Comparison of ENCODE assay signal across 8 cellular contexts in the genomic region with DNA sequence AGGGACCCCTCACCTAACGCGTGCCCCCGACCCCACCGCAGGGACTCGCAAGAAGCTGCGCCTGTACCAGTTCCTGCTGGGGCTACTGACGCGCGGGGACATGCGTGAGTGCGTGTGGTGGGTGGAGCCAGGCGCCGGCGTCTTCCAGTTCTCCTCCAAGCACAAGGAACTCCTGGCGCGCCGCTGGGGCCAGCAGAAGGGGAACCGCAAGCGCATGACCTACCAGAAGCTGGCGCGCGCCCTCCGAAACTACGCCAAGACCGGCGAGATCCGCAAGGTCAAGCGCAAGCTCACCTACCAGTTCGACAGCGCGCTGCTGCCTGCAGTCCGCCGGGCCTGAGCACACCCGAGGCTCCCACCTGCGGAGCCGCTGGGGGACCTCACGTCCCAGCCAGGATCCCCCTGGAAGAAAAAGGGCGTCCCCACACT. TPM values are rescaled to one million over a fixed set of nuclear protein-coding genes. Genes with fewer than 3 reads are reported as not detected.
DNase-seq lines count a peak whose midpoint lies in the region; ATAC-seq, FAIRE-seq and TF ChIP-seq lines count a peak whose summit lies in the region.

No MANE protein-coding gene starts in this region.

- no CpG with 5 or more reads among the region's 38 CpGs for WGBS in suprapubic skin

- ATAC-seq in memory B cell (ENCODE audit: low read depth) (peak; percentile 44), HG02981 (IDR thresholded peaks at IDR 0.05; ENCODE audit: unreplicated experiment) (no peak)

- DNase-seq in GM12891 (ENCODE audit: insufficient read length, low spot score): no peak
- peak; percentile 4 for DNase-seq in effector CD8-positive, alpha-beta T cell (lab: John Stamatoyannopoulos, UW)
- peak; percentile 69 to 72 for DNase-seq in memory B cell (ENCODE audit: low spot score in 2 of 2)
- DNase-seq in suprapubic skin (ENCODE audit: low spot score in 2 of 2): peak; percentile 89 to 92
- no peak for DNase-seq in DMS153 treated with DMSO at 0.1 percent for 48 hours (lab: John Stamatoyannopoulos, UW; ENCODE audit: unreplicated experiment)
- no peak for DNase-seq in HEK293T (ENCODE audit: extremely low spot score)

- POLR2A ChIA-PET in HEK293T (lab: Yijun Ruan, JAX): no interaction called here

- H3F3A ChIP-seq in SU-DHL-6 (ENCODE audit: insufficient read depth): peaks cover 53% of the 10 kb centered on the region

- H3K4me3 ChIP-seq in SU-DHL-6 (ENCODE audit: insufficient read depth, low read length, poor library complexity, severe bottlenecking) (no peak overlapping the region), suprapubic skin (peak overlapping the region; percentile 39)

- peak overlapping the region; percentile 18 for H3K4me2 ChIP-seq in SU-DHL-6 (ENCODE audit: low read depth, low read length, poor library complexity, severe bottlenecking)

- H3K9ac ChIP-seq in SU-DHL-6 (ENCODE audit: low read length): peak overlapping the region; percentile 20; the same call in 1 of the 2 replicates

- H3K79me2 ChIP-seq in SU-DHL-6 (ENCODE audit: insufficient read depth, low read length): no peaks in the 10 kb centered on the region

- H3K27ac ChIP-seq in SU-DHL-6 (ENCODE audit: low read depth, low read length) (peak overlapping the region; percentile 71), suprapubic skin (peak overlapping the region; percentile 31)

- H3K9me2 ChIP-seq in SU-DHL-6 (replicated peaks; ENCODE audit: insufficient read depth, low read length): no peaks in the 10 kb centered on the region

- TF ChIP-seq EP300 in suprapubic skin (IDR thresholded peaks at IDR 0.05): no peak

- CTCF ChIA-PET in HEK293T (lab: Yijun Ruan, JAX): no interaction called here

- no peaks in the 10 kb centered on the region for H3K27me3 Mint-ChIP-seq in memory B cell

- TF ChIP-seq POLR2A in GM12891 (IDR thresholded peaks at IDR 0.05; ENCODE audit: low read depth, low read length): no peak
- TF ChIP-seq POLR2A in suprapubic skin (IDR thresholded peaks at IDR 0.05): peak in 1 of 2 donors; percentile 29

- FAIRE-seq in GM12891 (lab: Jason Lieb, UNC): peak; percentile 79

- no peak overlapping the region for H2AFZ ChIP-seq in SU-DHL-6 (ENCODE audit: low read depth, low read length, severe bottlenecking)

- H3K27me3 ChIP-seq in SU-DHL-6 (ENCODE audit: low read length) (no peaks in the 10 kb centered on the region), suprapubic skin (peaks cover 13% of the 10 kb centered on the region)

- H3K9me3 Mint-ChIP-seq in memory B cell: no peaks in the 10 kb centered on the region

- H3K4me3 Mint-ChIP-seq in memory B cell: peak overlapping the region; percentile 11

- H3K36me3 ChIP-seq in SU-DHL-6 (ENCODE audit: low read length) (peaks cover 6% of the 10 kb centered on the region; the same call in 1 of the 2 replicates), suprapubic skin (no peaks in the 10 kb centered on the region)

- no peak for TF ChIP-seq CTCF in SU-DHL-6 (IDR thresholded peaks at IDR 0.05; ENCODE audit: insufficient read depth, low read length, poor library complexity, severe bottlenecking)
- TF ChIP-seq CTCF in suprapubic skin (IDR thresholded peaks at IDR 0.05): no peak

- peaks cover 13% of the 10 kb centered on the region for H3K36me3 Mint-ChIP-seq in memory B cell

- H3K9me3 ChIP-seq in SU-DHL-6 (ENCODE audit: insufficient read depth, low read length): no peaks in the 10 kb centered on the region
- H3K9me3 ChIP-seq in suprapubic skin: no peaks in the 10 kb centered on the region

- no peaks in the 10 kb centered on the region for H4K20me1 ChIP-seq in SU-DHL-6 (ENCODE audit: low read depth, low read length)

- H3K4me1 ChIP-seq in suprapubic skin: peaks cover 29% of the 10 kb centered on the region

- H3K27ac Mint-ChIP-seq in memory B cell: peak overlapping the region; percentile 95

- H3K4me1 Mint-ChIP-seq in memory B cell: peaks cover 40% of the 10 kb centered on the region

TF ChIP-seq in GM12891, 5 proteins besides CTCF, POLR2A, EP300 and RAD21:
- TF ChIP-seq SPI1 (IDR thresholded peaks at IDR 0.05; ENCODE audit: low read depth, low read length) (0 out of 2 replicates have a peak, but pooled peaks have one; percentile 41), PAX5 (IDR thresholded peaks at IDR 0.05; ENCODE audit: insufficient read depth, low read length, severe bottlenecking) (no peak), TAF1 (IDR thresholded peaks at IDR 0.05; ENCODE audit: low read depth, low read length) (no peak), POLR2AphosphoS5 (IDR thresholded peaks at IDR 0.05; ENCODE audit: low read depth, low read length) (no peak)

TF ChIP-seq in HEK293T, 16 proteins besides CTCF, POLR2A, EP300 and RAD21:
- TF ChIP-seq, protein P1, sequence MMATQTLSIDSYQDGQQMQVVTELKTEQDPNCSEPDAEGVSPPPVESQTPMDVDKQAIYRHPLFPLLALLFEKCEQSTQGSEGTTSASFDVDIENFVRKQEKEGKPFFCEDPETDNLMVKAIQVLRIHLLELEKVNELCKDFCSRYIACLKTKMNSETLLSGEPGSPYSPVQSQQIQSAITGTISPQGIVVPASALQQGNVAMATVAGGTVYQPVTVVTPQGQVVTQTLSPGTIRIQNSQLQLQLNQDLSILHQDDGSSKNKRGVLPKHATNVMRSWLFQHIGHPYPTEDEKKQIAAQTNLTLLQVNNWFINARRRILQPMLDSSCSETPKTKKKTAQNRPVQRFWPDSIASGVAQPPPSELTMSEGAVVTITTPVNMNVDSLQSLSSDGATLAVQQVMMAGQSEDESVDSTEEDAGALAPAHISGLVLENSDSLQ (IDR thresholded peaks at IDR 0.05): no peak
- TF ChIP-seq SUZ12 (IDR thresholded peaks at IDR 0.05) (no peak), L3MBTL2 (conservative IDR thresholded peaks at IDR 0.05) (no peak)

RNA-seq across cellular contexts. Expression of a gene that starts 4.7 kb away (rescaled TPM):
- 2.1 TPM for polyA plus RNA-seq in GM12891 (2012; ENCODE audit: low read depth, missing spikeins)
- total RNA-seq in suprapubic skin: under 1 TPM in 1 of 4 donors, not detected in 3; 0.29 TPM

RNA-seq across cellular contexts. Expression of a gene that starts 9.3 kb away (rescaled TPM):
- 80.2 TPM for polyA plus RNA-seq in GM12891 (2012; ENCODE audit: low read depth, missing spikeins)
- not detected for total RNA-seq in suprapubic skin

RNA-seq across cellular contexts. Expression of a gene that starts 43.9 kb away (rescaled TPM):
- 63.4 TPM for polyA plus RNA-seq in GM12891 (2012; ENCODE audit: low read depth, missing spikeins)
- 10 to 100 TPM; 17.2 to 26.9 (median 21.5) TPM for total RNA-seq in suprapubic skin

RNA-seq across cellular contexts. Expression of a gene that starts 48.3 kb away (rescaled TPM):
- 50.9 TPM for polyA plus RNA-seq in GM12891 (2012; ENCODE audit: low read depth, missing spikeins)
- 10 to 100 TPM; 34.9 to 77.2 (median 71.1) TPM for total RNA-seq in suprapubic skin

RNA-seq across cellular contexts. Expression of a gene that starts 48.6 kb away (rescaled TPM):
- 0.33 TPM for polyA plus RNA-seq in GM12891 (2012; ENCODE audit: low read depth, missing spikeins)
- 1 to 10 TPM in 3 of 4 donors, not detected in 1; 3.9 to 5.0 (median 4.2) TPM for total RNA-seq in suprapubic skin

Comparison
In these comparisons a context has a peak if more than half of its experiments do, and no peak if none do; other contexts are left out.
1. DNase-seq: peak in effector CD8-positive, alpha-beta T cell (single experiment), memory B cell (2 of 2) and suprapubic skin (2 of 2); none in GM12891 (single experiment), DMS153 treated with DMSO at 0.1 percent for 48 hours (single experiment) and HEK293T (single experiment).